Comparison of ENCODE assay signal across 9 cellular contexts in the genomic region with DNA sequence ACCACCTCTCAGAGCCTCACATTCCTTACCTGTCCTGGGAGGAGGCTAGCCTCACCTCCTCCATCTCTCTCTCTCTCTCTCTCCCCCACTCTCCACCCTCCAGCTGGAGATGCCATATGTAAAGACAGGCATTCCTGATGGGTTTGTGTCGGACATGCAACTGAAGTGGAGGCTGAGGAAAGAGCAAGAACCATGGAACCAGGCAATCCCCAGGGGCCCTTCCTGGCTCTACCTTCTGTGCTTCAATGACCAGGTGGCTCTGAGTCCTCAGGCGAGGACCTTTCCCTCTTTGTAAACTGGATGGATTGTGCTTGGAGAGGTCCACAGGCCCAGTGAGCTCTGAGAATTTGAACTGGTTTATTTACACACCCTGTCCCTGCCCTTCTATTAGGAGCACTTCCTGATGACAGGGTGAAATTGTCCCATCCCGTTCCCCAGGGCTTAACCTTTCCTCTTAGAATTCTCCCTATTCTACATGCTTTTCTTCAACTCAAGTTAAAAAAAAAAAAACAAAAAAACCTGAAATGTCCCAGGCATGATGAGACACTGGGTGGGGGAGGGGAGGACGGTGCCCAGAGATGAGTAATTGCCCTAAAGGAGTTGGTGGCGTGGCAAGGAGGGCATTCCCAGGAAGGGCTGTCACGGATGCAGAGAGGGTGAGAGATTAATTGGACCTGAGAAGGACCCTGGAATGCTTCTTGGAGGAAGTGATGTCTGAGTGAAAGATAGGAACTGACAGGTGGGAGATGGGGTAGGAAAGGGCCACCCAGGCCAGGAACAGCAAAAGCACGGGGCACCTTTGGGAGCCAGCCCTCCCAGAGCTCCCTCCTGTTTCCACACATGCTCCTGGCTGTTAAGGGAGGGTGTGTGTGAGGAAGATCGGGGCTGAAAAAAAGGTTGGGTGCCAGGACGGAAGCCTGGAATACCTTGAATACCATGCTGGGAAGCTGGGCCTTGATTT. TPM values are rescaled to one million over a fixed set of nuclear protein-coding genes. Genes with fewer than 3 reads are reported as not detected.
A peak's percentile ranks its signal among the peaks of the same experiment; 100 is the strongest.
DNase-seq lines count a peak whose midpoint lies in the region; ATAC-seq and TF ChIP-seq lines count a peak whose summit lies in the region.
"Had no signal": no experiment of that assay in that cellular context is flagged by ENCODE, and none has a peak within 500 bp of the region (broad histone marks: within the 10 kb centered on the region; RNA-seq: fewer than 3 reads in every experiment).

No MANE protein-coding gene starts in this region.

- ATAC-seq in RWPE2 (ENCODE audit: low read depth) = peak; percentile 50

- H3F3A ChIP-seq in GM23248 (ENCODE audit: insufficient read depth) = peaks cover 63% of the 10 kb centered on the region

- no peaks in the 10 kb centered on the region for H3K9me2 ChIP-seq in GM23248 (ENCODE audit: insufficient read depth)

- no peaks in the 10 kb centered on the region for H3K36me3 ChIP-seq in GM23248 (ENCODE audit: low read depth)
- H3K36me3 ChIP-seq in RWPE2 (ENCODE audit: low read depth) = peaks cover 33% of the 10 kb centered on the region
- H3K36me3 ChIP-seq in fibroblast of lung (ENCODE audit: control insufficient read depth, insufficient read depth, low read length) = peaks cover 3% of the 10 kb centered on the region

- H4K20me1 ChIP-seq in GM23248 (ENCODE audit: insufficient read depth) (no peaks in the 10 kb centered on the region), fibroblast of lung (ENCODE audit: control insufficient read depth, extremely low read depth, insufficient read depth, low read length) (no peaks in the 10 kb centered on the region)

- 34 to 44% methylated on average over 9 of the region's 9 CpGs for WGBS in GM23248 (ENCODE audit: low coverage in 1 of 2, low lambda C conversion rate in 2 of 2, missing lambda C conversion rate in 2 of 2), 2 experiments

- H3K4me3 ChIP-seq in GM23248 = 0 out of 2 replicates have a peak overlapping the region, but pooled peaks have one; percentile 4
- H3K4me3 ChIP-seq in RWPE2 (ENCODE audit: severe bottlenecking) = no peak overlapping the region
- H3K4me3 ChIP-seq in fibroblast of lung (replicated peaks in 1 of 4; ENCODE audit: control extremely low read depth in 1 of 4, insufficient read depth in 1 of 4, low read depth in 3 of 4, low read length in 4 of 4) = no peak overlapping the region
- H3K4me3 ChIP-seq in skin epidermis = no peak overlapping the region

- peak overlapping the region; percentile 74 for H3K9ac ChIP-seq in GM23248
- H3K9ac ChIP-seq in fibroblast of lung (ENCODE audit: insufficient read depth, low read length) = no peak overlapping the region

- no peaks in the 10 kb centered on the region for H3K27me3 ChIP-seq in GM23248 (replicated peaks; ENCODE audit: insufficient read depth)
- H3K27me3 ChIP-seq in RWPE2 (ENCODE audit: insufficient read depth, poor library complexity, severe bottlenecking) = no peaks in the 10 kb centered on the region
- H3K27me3 ChIP-seq in fibroblast of lung (ENCODE audit: control insufficient read depth, insufficient read depth, low read length) = no peaks in the 10 kb centered on the region

- DNase-seq in GM23248 (peak; percentile 98), RWPE2 (ENCODE audit: low spot score) (peak; percentile 94), fibroblast of lung (ENCODE audit: low read depth in 2 of 2) (peak in 1 of 2 donors; percentile 71), NCI-H128 (lab: John Stamatoyannopoulos, UW; ENCODE audit: unreplicated experiment) (no peak), NCI-H1694 (lab: John Stamatoyannopoulos, UW) (no peak), retina (no peak)
- DNase-seq: activated naive CD4-positive, alpha-beta T cell; NCI-H2227 treated with DMSO at 0.1 percent for 48 hours had no signal

- H2AFZ ChIP-seq in GM23248 = no peak overlapping the region
- H2AFZ ChIP-seq in fibroblast of lung (ENCODE audit: low read length) = no peak overlapping the region

- H3K27ac ChIP-seq in GM23248 (peak overlapping the region; percentile 95), RWPE2 (ENCODE audit: poor library complexity, severe bottlenecking) (peak overlapping the region; percentile 99), fibroblast of lung (ENCODE audit: insufficient read depth, low read length) (peak overlapping the region; percentile 24), skin epidermis (peak overlapping the region in 17 of 21 experiments; percentile 8 to 88 (median 76))

- in situ Hi-C loops in GM23248 (cut with MboI) = no loop called here

- H3K4me1 ChIP-seq in GM23248 (ENCODE audit: insufficient read depth) (peaks cover 86% of the 10 kb centered on the region), RWPE2 (ENCODE audit: insufficient read depth, poor library complexity, severe bottlenecking) (peaks cover 68% of the 10 kb centered on the region), fibroblast of lung (ENCODE audit: control insufficient read depth, extremely low read depth, insufficient read depth, low read length) (peaks cover 67% of the 10 kb centered on the region)

- H3K79me2 ChIP-seq in GM23248 (ENCODE audit: insufficient read depth) = peaks cover 58% of the 10 kb centered on the region
- peaks cover 23% of the 10 kb centered on the region for H3K79me2 ChIP-seq in fibroblast of lung (ENCODE audit: control insufficient read depth, insufficient read depth, low read length)

- H3K9me3 ChIP-seq in GM23248 (ENCODE audit: low read depth) = no peaks in the 10 kb centered on the region
- H3K9me3 ChIP-seq in RWPE2 (ENCODE audit: severe bottlenecking) = no peaks in the 10 kb centered on the region
- no peaks in the 10 kb centered on the region for H3K9me3 ChIP-seq in fibroblast of lung (ENCODE audit: control insufficient read depth, insufficient read depth, low read depth, low read length)

- TF ChIP-seq CTCF in RWPE2 (IDR thresholded peaks at IDR 0.05; ENCODE audit: poor library complexity, severe bottlenecking) (no peak), fibroblast of lung (conservative IDR thresholded peaks at IDR 0.05 in 1 of 2, IDR thresholded peaks at IDR 0.05 in 1 of 2; ENCODE audit: low read depth in 1 of 2, low read length in 2 of 2) (no peak)

- H3K4me2 ChIP-seq in GM23248 (ENCODE audit: unreplicated experiment) (peak overlapping the region; percentile 19), fibroblast of lung (ENCODE audit: extremely low read depth, insufficient read depth, low read length) (no peak overlapping the region)

RNA-seq across cellular contexts. Expression of a gene that starts 50.2 kb away (rescaled TPM):
- 18.6 and 19.3 TPM in 2 replicates for total RNA-seq in GM23248 (2014; rRNA removed; shearing (Covaris generic))
- polyA plus RNA-seq in GM23248 (2016; fragmentation: Nextera tagmentation; extraction: Ambion mirVana) (117 and 118 TPM in 2 replicates), fibroblast of lung (55.5 and 66.9 TPM in 2 replicates)
- 16.7 and 26.3 TPM in 2 replicates for total RNA-seq in fibroblast of lung
- 57.3 and 72.1 TPM in 2 replicates for polyA plus RNA-seq in fibroblast of lung (2012)
- 183 and 186 TPM in 2 replicates for polyA minus RNA-seq in fibroblast of lung (ENCODE audit: low replicate concordance)

Comparison
In these comparisons a context has a peak if more than half of its experiments do, and no peak if none do; other contexts are left out.
1. DNase-seq: peak in GM23248 (single experiment) and RWPE2 (single experiment); none in NCI-H128 (single experiment), NCI-H1694 (single experiment) and retina (single experiment).
2. H3K27ac ChIP-seq: peak in every context shown above with its lines; median percentile 99 in RWPE2; 95 in GM23248; 76 in skin epidermis; 24 in fibroblast of lung.